8 cellular contexts compared by ENCODE assay signal in the genomic region with DNA sequence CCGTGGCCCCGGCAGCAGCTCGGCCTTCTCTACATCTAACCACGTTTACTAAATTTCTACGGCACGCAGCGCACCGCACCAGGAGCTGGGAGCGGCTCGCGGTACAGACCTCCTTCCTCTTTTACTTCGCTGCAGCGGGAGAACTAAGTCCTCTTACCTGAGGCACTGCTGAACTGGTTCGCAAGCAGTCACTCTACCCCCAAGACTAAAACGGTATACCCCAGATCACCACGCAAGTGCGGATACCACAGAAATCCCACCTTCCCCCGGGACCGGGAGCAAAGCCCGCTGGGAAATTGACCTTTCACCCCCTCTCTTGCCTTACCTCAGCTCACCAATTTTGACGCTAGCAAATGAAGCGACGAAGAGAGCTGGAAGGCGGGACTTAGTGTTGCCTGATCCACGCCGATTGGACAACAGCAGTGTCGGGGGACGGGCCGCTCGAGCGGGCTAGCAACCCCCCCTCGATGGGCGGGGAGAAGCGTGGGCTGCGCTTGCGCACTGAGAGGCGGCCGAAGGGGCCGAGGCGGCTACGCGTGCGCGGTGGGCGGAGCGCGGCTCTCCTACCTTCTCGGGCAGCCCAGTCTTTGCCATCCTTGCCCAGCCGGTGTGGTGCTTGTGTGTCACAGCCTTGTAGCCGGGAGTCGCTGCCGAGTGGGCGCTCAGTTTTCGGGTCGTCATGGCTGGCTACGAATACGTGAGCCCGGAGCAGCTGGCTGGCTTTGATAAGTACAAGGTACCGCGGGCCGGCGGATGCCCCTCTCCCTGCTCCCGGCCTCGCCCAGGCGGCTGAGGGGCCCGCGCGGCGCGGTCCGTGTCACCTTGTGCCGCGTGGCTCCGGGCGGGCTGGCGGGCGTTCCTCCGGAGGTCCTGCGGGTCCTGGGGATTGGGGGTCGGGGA. TPM values are rescaled to one million over a fixed set of nuclear protein-coding genes. Genes with fewer than 3 reads are reported as not detected.
DNase-seq lines count a peak whose midpoint lies in the region; ATAC-seq and TF ChIP-seq lines count a peak whose summit lies in the region.

A gene with protein sequence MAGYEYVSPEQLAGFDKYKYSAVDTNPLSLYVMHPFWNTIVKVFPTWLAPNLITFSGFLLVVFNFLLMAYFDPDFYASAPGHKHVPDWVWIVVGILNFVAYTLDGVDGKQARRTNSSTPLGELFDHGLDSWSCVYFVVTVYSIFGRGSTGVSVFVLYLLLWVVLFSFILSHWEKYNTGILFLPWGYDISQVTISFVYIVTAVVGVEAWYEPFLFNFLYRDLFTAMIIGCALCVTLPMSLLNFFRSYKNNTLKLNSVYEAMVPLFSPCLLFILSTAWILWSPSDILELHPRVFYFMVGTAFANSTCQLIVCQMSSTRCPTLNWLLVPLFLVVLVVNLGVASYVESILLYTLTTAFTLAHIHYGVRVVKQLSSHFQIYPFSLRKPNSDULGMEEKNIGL (plus strand): TSS at position 590 of the 900 bp plus-strand sequence. CDS start 90 bp downstream, at position 680.

- H3K36me3 ChIP-seq in SK-N-MC (ENCODE audit: insufficient read depth, low read length) (peaks cover 3% of the 10 kb centered on the region; the same call in 1 of the 2 replicates), gastroesophageal sphincter (no peaks in the 10 kb centered on the region), neutrophil (no peaks in the 10 kb centered on the region)

- no peak for TF ChIP-seq EP300 in gastroesophageal sphincter (IDR thresholded peaks at IDR 0.05)

- H3K27ac ChIP-seq in SK-N-MC = peak within 1 kb of the TSS; percentile 83
- H3K27ac ChIP-seq in gastroesophageal sphincter = peak within 1 kb of the TSS; percentile 83 to 97 (median 92)
- H3K27ac ChIP-seq in neutrophil = peak within 1 kb of the TSS; percentile 89
- H3K27ac ChIP-seq in substantia nigra (ENCODE audit: low read depth, low read length, poor library complexity, severe bottlenecking) = peak within 1 kb of the TSS; percentile 94

- TF ChIP-seq POLR2A in NB4 (IDR thresholded peaks at IDR 0.05; ENCODE audit: extremely low read depth, insufficient read length) (peak; percentile 71), gastroesophageal sphincter (IDR thresholded peaks at IDR 0.05) (peak; percentile 65 to 81)

- H3K27me3 ChIP-seq in gastroesophageal sphincter = no peaks in the 10 kb centered on the region
- H3K27me3 ChIP-seq in neutrophil = no peaks in the 10 kb centered on the region

- peak within 1 kb of the TSS; percentile 95 for H3K9ac ChIP-seq in SK-N-MC (ENCODE audit: insufficient read length)

- peak within 1 kb of the TSS; percentile 97 for H3K4me3 Mint-ChIP-seq in HFFc6
- H3K4me3 Mint-ChIP-seq in activated naive CD4-positive, alpha-beta T cell treated with anti-CD3 and anti-CD28 coated beads, Interleukin-2, amount 10 ng/mL, durations not matched to agents 7 days and 5 days = peak within 1 kb of the TSS; percentile 97

- peaks cover 8% of the 10 kb centered on the region; the same call in 1 of the 2 replicates for H3K36me3 Mint-ChIP-seq in HFFc6 (ENCODE audit: low read depth)
- peaks cover 12% of the 10 kb centered on the region for H3K36me3 Mint-ChIP-seq in activated naive CD4-positive, alpha-beta T cell treated with anti-CD3 and anti-CD28 coated beads, Interleukin-2, amount 10 ng/mL, durations not matched to agents 7 days and 5 days

- TF ChIP-seq CTCF in HFFc6 (IDR thresholded peaks at IDR 0.05) (no peak), NB4 (IDR thresholded peaks at IDR 0.05; ENCODE audit: low read depth, low read length) (no peak), gastroesophageal sphincter (IDR thresholded peaks at IDR 0.05) (peak in 1 of 4 experiments; percentile 8), neutrophil (IDR thresholded peaks at IDR 0.05) (peak; percentile 19)

- H3K4me1 Mint-ChIP-seq in HFFc6 (ENCODE audit: low read depth) = peaks cover 31% of the 10 kb centered on the region
- H3K4me1 Mint-ChIP-seq in activated naive CD4-positive, alpha-beta T cell treated with anti-CD3 and anti-CD28 coated beads, Interleukin-2, amount 10 ng/mL, durations not matched to agents 7 days and 5 days = peaks cover 33% of the 10 kb centered on the region

- CTCF ChIA-PET in activated naive CD4-positive, alpha-beta T cell treated with anti-CD3 and anti-CD28 coated beads, Interleukin-2, amount 10 ng/mL, durations not matched to agents 7 days and 5 days (lab: Charles Lee) = interaction anchor here (0.5 kb wide), 1 partner anchor 123 kb away, joined by 3 read pairs; no protein-coding TSS in a partner anchor

- peak within 1 kb of the TSS; percentile 98 for H3K27ac Mint-ChIP-seq in HFFc6
- peak within 1 kb of the TSS; percentile 99 for H3K27ac Mint-ChIP-seq in activated naive CD4-positive, alpha-beta T cell treated with anti-CD3 and anti-CD28 coated beads, Interleukin-2, amount 10 ng/mL, durations not matched to agents 7 days and 5 days

- H3K27me3 Mint-ChIP-seq in HFFc6 (ENCODE audit: insufficient read depth) = peaks cover 2% of the 10 kb centered on the region; the same call in 1 of the 2 replicates
- no peaks in the 10 kb centered on the region for H3K27me3 Mint-ChIP-seq in activated naive CD4-positive, alpha-beta T cell treated with anti-CD3 and anti-CD28 coated beads, Interleukin-2, amount 10 ng/mL, durations not matched to agents 7 days and 5 days

- H3K9me3 ChIP-seq in SK-N-MC (ENCODE audit: low read depth, low read length) (no peaks in the 10 kb centered on the region), gastroesophageal sphincter (no peaks in the 10 kb centered on the region), neutrophil (no peaks in the 10 kb centered on the region)

- DNase-seq in GM04503 (ENCODE audit: low read depth) (peak; percentile 94), HFFc6 (peak; percentile 99), NB4 (ENCODE audit: low read depth) (peak; percentile 100), SK-N-MC (ENCODE audit: low read depth, low spot score) (peak; percentile 100), substantia nigra (lab: John Stamatoyannopoulos, UW) (peak; percentile 86 to 100 (median 99))
- peak; percentile 99 for DNase-seq in activated naive CD4-positive, alpha-beta T cell treated with anti-CD3 and anti-CD28 coated beads, Interleukin-2, amount 10 ng/mL, durations not matched to agents 7 days and 5 days

- H3K4me1 ChIP-seq in gastroesophageal sphincter (peaks cover 3 to 32% (median 14%) of the 10 kb centered on the region in 3 donors), neutrophil (ENCODE audit: control insufficient read depth in 1 of 2, insufficient read depth in 1 of 2, low read depth in 1 of 2, low read length in 1 of 2) (peaks cover 31 to 32% of the 10 kb centered on the region in 2 experiments)

- 0% methylated on average over 6 to 15 of the region's 80 CpGs for WGBS in gastroesophageal sphincter (ENCODE audit: low coverage in 1 of 2), 2 donors

- no peaks in the 10 kb centered on the region for H3K9me3 Mint-ChIP-seq in HFFc6
- no peaks in the 10 kb centered on the region for H3K9me3 Mint-ChIP-seq in activated naive CD4-positive, alpha-beta T cell treated with anti-CD3 and anti-CD28 coated beads, Interleukin-2, amount 10 ng/mL, durations not matched to agents 7 days and 5 days

- H3K4me3 ChIP-seq in NB4 (ENCODE audit: low read depth, low read length) (peak within 1 kb of the TSS; percentile 96), SK-N-MC (peak within 1 kb of the TSS; percentile 98), gastroesophageal sphincter (peak within 1 kb of the TSS; percentile 79 to 84), neutrophil (ENCODE audit: low read depth in 1 of 2, low read length in 1 of 2) (peak within 1 kb of the TSS; percentile 96 to 99)

- peak; percentile 98 for ATAC-seq in gastroesophageal sphincter

RNA-seq across cellular contexts. Expression of the gene that starts here (rescaled TPM):
- 10 to 100 TPM; 22.7 to 31.4 (median 27.3) TPM for total RNA-seq in HFFc6 (2021; fragmentation: NEBNext Ultra II Directional; extraction: Animal tissue kit (Norgen Biotek cat#: 25700))
- 10 to 100 TPM in 1 of 4 donors, 1 to 10 TPM in 3; 7.0 to 10.9 (median 8.7) TPM for total RNA-seq in gastroesophageal sphincter

Comparison
In these comparisons a context has a peak if more than half of its experiments do, and no peak if none do; other contexts are left out.
1. Peak in every context shown above with its lines: DNase-seq, ATAC-seq, H3K4me3 ChIP-seq and H3K27ac ChIP-seq.